ENCODE assay signal across 27 cellular contexts in the genomic region with DNA sequence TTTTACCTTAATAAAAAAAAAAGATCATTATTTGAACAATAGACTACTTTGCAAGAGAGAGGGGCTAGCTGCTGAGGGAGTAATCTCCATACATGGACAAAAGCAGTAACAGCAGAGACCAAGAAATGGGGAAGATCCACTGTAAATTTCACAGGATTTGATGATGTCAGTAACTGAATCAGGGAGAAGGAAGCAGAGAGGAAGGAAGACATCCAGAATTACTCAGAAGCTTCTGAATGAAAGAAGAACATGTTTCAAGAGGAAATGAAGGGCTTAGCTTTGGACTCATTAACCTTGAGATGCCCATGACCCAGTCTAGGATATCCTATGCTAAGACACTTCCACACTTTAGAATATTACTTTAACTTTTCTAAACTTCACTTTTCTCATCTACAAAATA.
"Had no signal": no experiment of that assay in that cellular context is flagged by ENCODE, and none has a peak within 500 bp of the region (broad histone marks: within the 10 kb centered on the region; RNA-seq: fewer than 3 reads in every experiment).

No MANE protein-coding gene starts in this region.

- DNase-seq: natural killer cell; occipital lobe; ovary; posterior cingulate gyrus; psoas muscle; right cardiac atrium; right lobe of liver; spleen; stimulated activated CD4-positive, alpha-beta T cell treated with anti-CD3 and anti-CD28 coated beads, Interleukin-12 subunit alpha, Interleukin-12 subunit beta, amount 100 ng/mL, for 4 hours; stimulated activated CD4-positive, alpha-beta T cell treated with anti-CD3 and anti-CD28 coated beads, Interleukin-1b, Interleukin-23, amount 100 ng/mL, for 48 hours; stimulated activated CD4-positive, alpha-beta T cell treated with anti-CD3 and anti-CD28 coated beads, Interleukin-4, amount 100 ng/mL, for 1 hour; stimulated activated CD4-positive, alpha-beta T cell treated with anti-CD3 and anti-CD28 coated beads, Interleukin-4, amount 100 ng/mL, for 4 hours; stimulated activated CD8-positive, alpha-beta memory T cell treated with anti-CD3 and anti-CD28 coated beads, Interleukin-4, amount 100 ng/mL, for 48 hours; stimulated activated naive CD4-positive, alpha-beta T cell; stimulated activated naive CD8-positive, alpha-beta T cell treated with anti-CD3 and anti-CD28 coated beads, Interleukin-15, amount 100 ng/mL, for 72 hours; stimulated activated naive CD8-positive, alpha-beta T cell treated with anti-CD3 and anti-CD28 coated beads, Interleukin-15, Interleukin-2, amounts not matched to agents 100 U/mL and 50 U/mL, for 24 hours; substantia nigra; testis; tibial artery; transverse colon; upper lobe of right lung; uterus had no signal

- H3K4me1 Mint-ChIP-seq: natural killer cell; nephron; neural progenitor cell; stimulated activated memory B cell treated with anti-CD40 and anti-IgM and Interleukin-4, amounts not matched to agents 10 μg/mL and 1 μg/mL and 100 μg/mL, for 72 hours; stimulated activated naive CD8-positive, alpha-beta T cell treated with anti-CD3 and anti-CD28 coated beads, Interleukin-15, amount 100 ng/mL, for 72 hours had no signal

- H3K27me3 Mint-ChIP-seq: progenitor cell of endocrine pancreas; stimulated activated memory B cell treated with anti-CD40 and anti-IgM and Interleukin-4, amounts not matched to agents 10 μg/mL and 1 μg/mL and 100 μg/mL, for 72 hours had no signal

- H3K9me3 Mint-ChIP-seq: neural progenitor cell; stimulated activated naive CD8-positive, alpha-beta T cell treated with anti-CD3 and anti-CD28 coated beads, Interleukin-15, amount 100 ng/mL, for 72 hours; type B pancreatic cell had no signal

- ATAC-seq: natural killer cell; psoas muscle; right cardiac atrium; right lobe of liver; stimulated activated memory B cell treated with anti-CD40 and anti-IgM and Interleukin-4, amounts not matched to agents 10 μg/mL and 1 μg/mL and 100 μg/mL, for 72 hours; stimulated activated naive CD8-positive, alpha-beta T cell treated with anti-CD3 and anti-CD28 coated beads, Interleukin-15, amount 100 ng/mL, for 72 hours; stimulated activated naive CD8-positive, alpha-beta T cell treated with anti-CD3 and anti-CD28 coated beads, Interleukin-15, Interleukin-2, amounts not matched to agents 100 U/mL and 50 U/mL, for 24 hours; upper lobe of right lung had no signal

- H3K36me3 Mint-ChIP-seq: natural killer cell; neural progenitor cell; stimulated activated memory B cell treated with anti-CD40 and anti-IgM and Interleukin-4, amounts not matched to agents 10 μg/mL and 1 μg/mL and 100 μg/mL, for 72 hours; type B pancreatic cell had no signal

- H3K4me3 Mint-ChIP-seq: natural killer cell; nephron; neural progenitor cell; stimulated activated memory B cell treated with anti-CD40 and anti-IgM and Interleukin-4, amounts not matched to agents 10 μg/mL and 1 μg/mL and 100 μg/mL, for 72 hours; stimulated activated naive CD8-positive, alpha-beta T cell treated with anti-CD3 and anti-CD28 coated beads, Interleukin-15, amount 100 ng/mL, for 72 hours; type B pancreatic cell had no signal

- H3K27ac Mint-ChIP-seq: natural killer cell; nephron; neural progenitor cell; stimulated activated memory B cell treated with anti-CD40 and anti-IgM and Interleukin-4, amounts not matched to agents 10 μg/mL and 1 μg/mL and 100 μg/mL, for 72 hours; stimulated activated naive CD8-positive, alpha-beta T cell treated with anti-CD3 and anti-CD28 coated beads, Interleukin-15, amount 100 ng/mL, for 72 hours; type B pancreatic cell had no signal
